ENCODE assay signal across 1 cellular context in genomic region chr3:33889394-33890039, GRCh38.
TF ChIP-seq lines count a peak whose summit lies in the region.

No MANE protein-coding gene starts in this region.

TF ChIP-seq in K562, 482 proteins besides CTCF, POLR2A, EP300 and RAD21 (continued from another document):
- TF ChIP-seq RBM14 (IDR thresholded peaks at IDR 0.05; ENCODE audit: borderline replicate concordance, insufficient read depth, low read depth, low read length) = no peak
- TF ChIP-seq KLF10 (CRISPR knock-in tag; IDR thresholded peaks at IDR 0.05) = no peak
- TF ChIP-seq HDAC2 (IDR thresholded peaks at IDR 0.05) = no peak
- TF ChIP-seq ZZZ3 (IDR thresholded peaks at IDR 0.05) = no peak
- TF ChIP-seq E2F1 (CRISPR knock-in tag; IDR thresholded peaks at IDR 0.05) = no peak
- peak; percentile 48 for TF ChIP-seq CBFA2T2 (conservative IDR thresholded peaks at IDR 0.05)
- no peak for TF ChIP-seq DACH1 (IDR thresholded peaks at IDR 0.05; ENCODE audit: partially characterized antibody)
- peak; percentile 56 for TF ChIP-seq ELF1 (tag; IDR thresholded peaks at IDR 0.05)
- TF ChIP-seq HBP1 (CRISPR knock-in tag; IDR thresholded peaks at IDR 0.05) = no peak
- no peak for TF ChIP-seq SRSF9 (IDR thresholded peaks at IDR 0.05; ENCODE audit: borderline replicate concordance, low read depth, low read length)
- peak; percentile 26; the same call in 1 of the 2 replicates for TF ChIP-seq MYBL2 (IDR thresholded peaks at IDR 0.05; ENCODE audit: low read depth)
- TF ChIP-seq MYBL2 (CRISPR knock-in tag; IDR thresholded peaks at IDR 0.05; ENCODE audit: borderline replicate concordance) = no peak
- no peak for TF ChIP-seq MBD2 (IDR thresholded peaks at IDR 0.05; ENCODE audit: borderline replicate concordance, low read depth)
- TF ChIP-seq MAFK (IDR thresholded peaks at IDR 0.05; ENCODE audit: low read length) = peak; percentile 51; the same call in 1 of the 2 replicates
